Comparison of ENCODE assay signal across 1 cellular context in the genomic region with DNA sequence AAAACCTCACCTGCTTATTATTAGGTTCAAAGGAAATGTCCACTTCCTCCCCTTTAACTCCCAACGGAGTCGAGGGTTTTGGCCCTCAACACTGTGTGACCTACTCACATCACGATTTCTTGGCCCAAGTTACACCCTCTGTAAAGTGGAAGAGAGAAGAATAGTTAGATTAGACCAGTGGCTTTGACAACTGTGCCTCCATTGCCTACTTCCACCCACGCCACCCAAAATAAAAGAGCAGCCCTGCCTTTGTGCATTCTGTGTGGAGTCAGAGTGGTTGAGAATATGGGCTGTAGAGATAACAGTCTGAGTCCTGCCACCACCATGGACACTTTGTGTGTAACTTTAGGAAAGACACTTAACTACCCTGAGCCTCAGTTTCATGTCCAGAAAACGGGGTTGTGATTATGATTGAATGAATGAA.
TF ChIP-seq lines count a peak whose summit lies in the region.

No MANE protein-coding gene starts in this region.

TF ChIP-seq in K562, 482 proteins besides CTCF, POLR2A, EP300 and RAD21 (continued from another document and continues in another):
- TF ChIP-seq CBFA2T3 (IDR thresholded peaks at IDR 0.05) (peak; percentile 72), NR2C1 (IDR thresholded peaks at IDR 0.05) (no peak), NR2C1 (tag; IDR thresholded peaks at IDR 0.05) (peak; percentile 89), ZNF707 (CRISPR knock-in tag; conservative IDR thresholded peaks at IDR 0.05) (peak; percentile 45; the same call in 1 of the 2 replicates), GABPA (tag; conservative IDR thresholded peaks at IDR 0.05; ENCODE audit: low read depth) (no peak; the same call in 1 of the 2 replicates), MECOM (CRISPR knock-in tag; IDR thresholded peaks at IDR 0.05) (peak; percentile 71), RBM25 (IDR thresholded peaks at IDR 0.05; ENCODE audit: low read depth, low read length, severe bottlenecking) (no peak), POLR2AphosphoS5 (IDR thresholded peaks at IDR 0.05; ENCODE audit: control insufficient read depth, insufficient read depth, low read depth, low read length) (peak; percentile 49; the same call in 1 of the 2 replicates), ZNF76 (CRISPR knock-in tag; IDR thresholded peaks at IDR 0.05; ENCODE audit: borderline replicate concordance) (peak; percentile 74; the same call in 1 of the 2 replicates), ELF4 (CRISPR knock-in tag; IDR thresholded peaks at IDR 0.05) (peak; percentile 70; the same call in 1 of the 2 replicates), CC2D1A (IDR thresholded peaks at IDR 0.05) (no peak), BCOR (IDR thresholded peaks at IDR 0.05) (0 out of 2 replicates have a peak, but pooled peaks have one; percentile 29), CXXC5 (CRISPR knock-in tag; IDR thresholded peaks at IDR 0.05) (peak; percentile 83), BACH1 (tag; IDR thresholded peaks at IDR 0.05) (peak; percentile 85), FOXK2 (conservative IDR thresholded peaks at IDR 0.05 in 1 of 2, IDR thresholded peaks at IDR 0.05 in 1 of 2; ENCODE audit: low read depth in 2 of 2) (0 out of 4 replicates have a peak, but pooled peaks of 1 of the 2 experiments have one; percentile 8), ZNF280A (IDR thresholded peaks at IDR 0.05; ENCODE audit: low read depth, partially characterized antibody) (no peak), EZH2 (IDR thresholded peaks at IDR 0.05; ENCODE audit: borderline replicate concordance, low read depth, low read length) (no peak), NFIC (IDR thresholded peaks at IDR 0.05) (0 out of 2 replicates have a peak, but pooled peaks have one; percentile 18), ZNF311 (CRISPR knock-in tag; IDR thresholded peaks at IDR 0.05) (peak; percentile 93), ZNF766 (CRISPR knock-in tag; conservative IDR thresholded peaks at IDR 0.05) (peak; percentile 87), ZNF165 (CRISPR knock-in tag; IDR thresholded peaks at IDR 0.05; ENCODE audit: borderline replicate concordance) (peak; percentile 43; the same call in 1 of the 2 replicates), ZNF197 (CRISPR knock-in tag; IDR thresholded peaks at IDR 0.05; ENCODE audit: low read depth) (peak; percentile 78; the same call in 1 of the 2 replicates), PTRF (tag; IDR thresholded peaks at IDR 0.05) (peak; percentile 84), CUX1 (CRISPR knock-in tag; IDR thresholded peaks at IDR 0.05) (peak; percentile 88), ZBTB7A (IDR thresholded peaks at IDR 0.05; ENCODE audit: borderline replicate concordance, control insufficient read depth, low read depth, low read length) (no peak), ZBED1 (IDR thresholded peaks at IDR 0.05) (no peak), MNT (conservative IDR thresholded peaks at IDR 0.05) (no peak), HLTF (IDR thresholded peaks at IDR 0.05) (no peak), SP2 (IDR thresholded peaks at IDR 0.05; ENCODE audit: extremely low read depth, low read depth, low read length, poor library complexity, severe bottlenecking) (no peak), CHD2 (IDR thresholded peaks at IDR 0.05; ENCODE audit: low read depth, low read length) (no peak), KAT2B (IDR thresholded peaks at IDR 0.05; ENCODE audit: low read depth, low read length) (no peak), OTX1 (CRISPR knock-in tag; IDR thresholded peaks at IDR 0.05) (0 out of 2 replicates have a peak, but pooled peaks have one; percentile 10), REST (CRISPR knock-in tag; IDR thresholded peaks at IDR 0.05; ENCODE audit: low read depth) (0 out of 2 replicates have a peak, but pooled peaks have one; percentile 22), DIDO1 (tag; IDR thresholded peaks at IDR 0.05; ENCODE audit: low read depth) (0 out of 2 replicates have a peak, but pooled peaks have one; percentile 24), PRPF4 (IDR thresholded peaks at IDR 0.05; ENCODE audit: insufficient read depth, low read depth, low read length, poor library complexity, severe bottlenecking) (no peak), SNRNP70 (optimal IDR thresholded peaks at IDR 0.05; ENCODE audit: low read depth, low read length) (no peak), ZNF79 (CRISPR knock-in tag; IDR thresholded peaks at IDR 0.05; ENCODE audit: low read depth) (0 out of 2 replicates have a peak, but pooled peaks have one; percentile 60), GTF2A2 (tag; IDR thresholded peaks at IDR 0.05) (peak; percentile 71; the same call in 1 of the 2 replicates), ZNF449 (CRISPR knock-in tag; IDR thresholded peaks at IDR 0.05) (peak; percentile 61; the same call in 1 of the 2 replicates)
- TF ChIP-seq, protein P1, sequence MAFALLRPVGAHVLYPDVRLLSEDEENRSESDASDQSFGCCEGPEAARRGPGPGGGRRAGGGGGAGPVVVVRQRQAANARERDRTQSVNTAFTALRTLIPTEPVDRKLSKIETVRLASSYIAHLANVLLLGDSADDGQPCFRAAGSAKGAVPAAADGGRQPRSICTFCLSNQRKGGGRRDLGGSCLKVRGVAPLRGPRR (CRISPR knock-in tag; IDR thresholded peaks at IDR 0.05): peak; percentile 88; the same call in 1 of the 2 replicates
- TF ChIP-seq, protein P2, sequence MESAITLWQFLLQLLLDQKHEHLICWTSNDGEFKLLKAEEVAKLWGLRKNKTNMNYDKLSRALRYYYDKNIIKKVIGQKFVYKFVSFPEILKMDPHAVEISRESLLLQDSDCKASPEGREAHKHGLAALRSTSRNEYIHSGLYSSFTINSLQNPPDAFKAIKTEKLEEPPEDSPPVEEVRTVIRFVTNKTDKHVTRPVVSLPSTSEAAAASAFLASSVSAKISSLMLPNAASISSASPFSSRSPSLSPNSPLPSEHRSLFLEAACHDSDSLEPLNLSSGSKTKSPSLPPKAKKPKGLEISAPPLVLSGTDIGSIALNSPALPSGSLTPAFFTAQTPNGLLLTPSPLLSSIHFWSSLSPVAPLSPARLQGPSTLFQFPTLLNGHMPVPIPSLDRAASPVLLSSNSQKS (CRISPR knock-in tag; IDR thresholded peaks at IDR 0.05): 0 out of 2 replicates have a peak, but pooled peaks have one; percentile 18
- TF ChIP-seq, protein P3, sequence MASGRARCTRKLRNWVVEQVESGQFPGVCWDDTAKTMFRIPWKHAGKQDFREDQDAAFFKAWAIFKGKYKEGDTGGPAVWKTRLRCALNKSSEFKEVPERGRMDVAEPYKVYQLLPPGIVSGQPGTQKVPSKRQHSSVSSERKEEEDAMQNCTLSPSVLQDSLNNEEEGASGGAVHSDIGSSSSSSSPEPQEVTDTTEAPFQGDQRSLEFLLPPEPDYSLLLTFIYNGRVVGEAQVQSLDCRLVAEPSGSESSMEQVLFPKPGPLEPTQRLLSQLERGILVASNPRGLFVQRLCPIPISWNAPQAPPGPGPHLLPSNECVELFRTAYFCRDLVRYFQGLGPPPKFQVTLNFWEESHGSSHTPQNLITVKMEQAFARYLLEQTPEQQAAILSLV (tag; IDR thresholded peaks at IDR 0.05): peak; percentile 79
- TF ChIP-seq, protein P4, sequence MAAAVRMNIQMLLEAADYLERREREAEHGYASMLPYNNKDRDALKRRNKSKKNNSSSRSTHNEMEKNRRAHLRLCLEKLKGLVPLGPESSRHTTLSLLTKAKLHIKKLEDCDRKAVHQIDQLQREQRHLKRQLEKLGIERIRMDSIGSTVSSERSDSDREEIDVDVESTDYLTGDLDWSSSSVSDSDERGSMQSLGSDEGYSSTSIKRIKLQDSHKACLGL (CRISPR knock-in tag; IDR thresholded peaks at IDR 0.05; ENCODE audit: borderline replicate concordance, poor library complexity, severe bottlenecking): peak; percentile 58
- TF ChIP-seq, protein P5, sequence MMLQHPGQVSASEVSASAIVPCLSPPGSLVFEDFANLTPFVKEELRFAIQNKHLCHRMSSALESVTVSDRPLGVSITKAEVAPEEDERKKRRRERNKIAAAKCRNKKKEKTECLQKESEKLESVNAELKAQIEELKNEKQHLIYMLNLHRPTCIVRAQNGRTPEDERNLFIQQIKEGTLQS (IDR thresholded peaks at IDR 0.05): no peak
- TF ChIP-seq, protein P5 (CRISPR knock-in tag; conservative IDR thresholded peaks at IDR 0.05): no peak
